18 cellular contexts compared by ENCODE assay signal in the genomic region with DNA sequence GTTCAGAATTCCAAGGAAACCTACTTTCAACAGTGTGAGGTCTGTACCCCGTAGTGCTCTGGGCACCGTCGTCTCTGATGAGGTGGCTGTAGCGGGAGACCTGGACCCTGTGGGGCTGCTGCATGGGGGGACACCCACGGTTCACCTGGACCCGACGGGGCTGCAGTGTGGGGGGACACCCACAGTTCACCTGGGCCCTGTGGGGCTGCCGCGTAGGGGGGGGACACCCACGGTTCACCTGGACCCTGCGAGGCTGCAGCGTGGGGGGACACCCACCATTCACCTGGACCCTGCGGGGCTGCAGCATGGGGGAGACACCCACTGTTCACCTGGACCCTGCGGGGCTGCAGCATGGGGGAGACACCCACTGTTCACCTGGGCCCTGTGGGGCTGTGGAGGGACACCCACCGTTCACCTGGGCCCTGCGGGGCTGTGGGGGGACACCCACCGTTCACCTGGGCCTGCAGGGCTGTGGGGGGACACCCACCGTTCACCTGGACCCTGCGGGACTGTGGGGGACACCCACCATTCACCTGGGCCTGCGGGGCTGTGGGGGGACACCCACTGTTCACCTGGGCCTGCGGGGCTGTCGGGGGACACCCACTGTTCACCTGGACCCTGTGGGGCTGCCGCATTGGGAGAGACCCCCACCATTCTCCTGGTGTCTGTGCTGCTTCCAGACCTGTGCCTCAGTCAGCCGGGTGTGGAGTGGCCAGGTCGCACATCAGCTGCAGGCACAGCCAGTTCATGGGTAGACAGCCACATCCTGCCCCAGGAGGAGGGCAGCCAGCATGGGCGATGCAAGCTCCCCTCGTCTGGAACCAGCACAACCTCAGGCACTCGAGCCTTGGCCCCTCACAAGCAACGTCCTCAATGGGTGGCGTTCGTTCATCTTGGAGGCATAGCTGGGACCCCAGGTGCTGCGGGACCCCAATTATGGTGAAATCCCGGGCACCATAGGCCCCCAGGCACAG.
DNase-seq lines count a peak whose midpoint lies in the region; ATAC-seq and TF ChIP-seq lines count a peak whose summit lies in the region.
"Had no signal": no experiment of that assay in that cellular context is flagged by ENCODE, and none has a peak within 500 bp of the region (broad histone marks: within the 10 kb centered on the region; RNA-seq: fewer than 3 reads in every experiment).

No MANE protein-coding gene starts in this region.

- no peak for ATAC-seq in HG02763 (IDR thresholded peaks at IDR 0.05; ENCODE audit: unreplicated experiment)
- ATAC-seq in GM21515 (IDR thresholded peaks at IDR 0.05; ENCODE audit: unreplicated experiment) = no peak
- ATAC-seq: HCT116 had no signal

- H3K4me1 ChIP-seq in esophagus muscularis mucosa = no peaks in the 10 kb centered on the region
- peaks cover 0 to 2% of the 10 kb centered on the region in 2 donors for H3K4me1 ChIP-seq in neuronal stem cell (ENCODE audit: control insufficient read depth in 2 of 2, insufficient read depth in 1 of 2, low read depth in 1 of 2, low read length in 2 of 2)
- H3K4me1 ChIP-seq: BE2C had no signal

- peak overlapping the region; percentile 85 for H4K91ac ChIP-seq in neuronal stem cell (ENCODE audit: low read depth, low read length, poor library complexity)

- H3K4me1 Mint-ChIP-seq in chondrocyte (ENCODE audit: low read depth) = peaks cover 15% of the 10 kb centered on the region
- H3K4me1 Mint-ChIP-seq: CD4-positive, CD25-positive, alpha-beta regulatory T cell had no signal

- H4K8ac ChIP-seq in neuronal stem cell (ENCODE audit: low read depth, low read length) = peak overlapping the region; percentile 65

- DNase-seq in chondrocyte (ENCODE audit: low spot score) (peak; percentile 75), esophagus muscularis mucosa (ENCODE audit: extremely low spot score) (peak; percentile 50), neuronal stem cell (ENCODE audit: low spot score) (no peak), iPS-NIHi11 (ENCODE audit: low spot score) (no peak)
- DNase-seq: ACHN; BE2C; C1 segment of cervical spinal cord; CD4-positive, CD25-positive, alpha-beta regulatory T cell; CD8-positive, alpha-beta memory T cell; COR-L47; DMS 273 treated with DMSO at 0.1 percent for 48 hours; DMS53; GOT3; H7; HFFc6 had no signal

- H3K4me2 ChIP-seq in neuronal stem cell (ENCODE audit: insufficient read depth, low read length, poor library complexity, severe bottlenecking) = no peak overlapping the region

- peak overlapping the region; percentile 96 for H2BK15ac ChIP-seq in neuronal stem cell (ENCODE audit: low read length)

- H3K9ac ChIP-seq in neuronal stem cell (ENCODE audit: low read depth, low read length, poor library complexity) = peak overlapping the region; percentile 44

- no peak overlapping the region for H3K27ac ChIP-seq in esophagus muscularis mucosa (replicated peaks in 1 of 4)
- H3K27ac ChIP-seq in neuronal stem cell (replicated peaks; ENCODE audit: low read length) = no peak overlapping the region

- no peak overlapping the region for H2BK5ac ChIP-seq in neuronal stem cell (ENCODE audit: low read length)

- peaks cover 14% of the 10 kb centered on the region for H3K27me3 Mint-ChIP-seq in chondrocyte (ENCODE audit: low read depth)

- H2AK5ac ChIP-seq in neuronal stem cell (ENCODE audit: low read depth, low read length) = peak overlapping the region; percentile 96

- H3K4me3 Mint-ChIP-seq in chondrocyte (ENCODE audit: unreplicated experiment) = no peak overlapping the region
- H3K4me3 Mint-ChIP-seq: CD4-positive, CD25-positive, alpha-beta regulatory T cell; HFFc6 had no signal

- peaks cover 0 to 52% (median 0%) of the 10 kb centered on the region in 4 donors for H3K27me3 ChIP-seq in esophagus muscularis mucosa
- peaks cover 0 to 5% (median 0%) of the 10 kb centered on the region in 3 experiments for H3K27me3 ChIP-seq in neuronal stem cell (ENCODE audit: control insufficient read depth in 3 of 3, insufficient read depth in 3 of 3, low read depth in 1 of 3, low read length in 3 of 3)
- H3K27me3 ChIP-seq: BE2C had no signal

- 67% methylated on average over 12 of the region's 33 CpGs for WGBS in esophagus muscularis mucosa
- WGBS in neuronal stem cell (ENCODE audit: extremely low coverage in 2 of 2, insufficient read length in 2 of 2, insufficient replicate concordance in 1 of 2), 2 donors = no CpG with 5 or more reads among the region's 33 CpGs

- H3K9me3 Mint-ChIP-seq in chondrocyte (ENCODE audit: low read depth) = no peaks in the 10 kb centered on the region

- H3K79me1 ChIP-seq in neuronal stem cell (ENCODE audit: low read depth, low read length) = no peaks in the 10 kb centered on the region

- no peak overlapping the region for H3K4me3 ChIP-seq in esophagus muscularis mucosa
- no peak overlapping the region for H3K4me3 ChIP-seq in neuronal stem cell (ENCODE audit: low read length in 2 of 2)

- H2AFZ ChIP-seq in neuronal stem cell (ENCODE audit: low read length) = no peak overlapping the region

- intact Hi-C loops in esophagus muscularis mucosa (cut with DNase I) = no loop called here

- TF ChIP-seq EP300 in esophagus muscularis mucosa (IDR thresholded peaks at IDR 0.05) = no peak

- peak overlapping the region; percentile 94 for H2BK12ac ChIP-seq in neuronal stem cell (ENCODE audit: low read length)

- no peak for TF ChIP-seq CTCF in chondrocyte (IDR thresholded peaks at IDR 0.05)
- TF ChIP-seq CTCF in esophagus muscularis mucosa (IDR thresholded peaks at IDR 0.05) = no peak

- peak overlapping the region; percentile 65 for H3K23ac ChIP-seq in neuronal stem cell (ENCODE audit: low read depth, low read length, poor library complexity)

- H3K27ac Mint-ChIP-seq in chondrocyte (ENCODE audit: unreplicated experiment) = no peak overlapping the region
- H3K27ac Mint-ChIP-seq: CD4-positive, CD25-positive, alpha-beta regulatory T cell; HFFc6 had no signal

- no peaks in the 10 kb centered on the region for H3K36me3 Mint-ChIP-seq in chondrocyte (ENCODE audit: low read depth)
- H3K36me3 Mint-ChIP-seq: CD4-positive, CD25-positive, alpha-beta regulatory T cell; CD8-positive, alpha-beta memory T cell had no signal

- no peaks in the 10 kb centered on the region for H3K36me3 ChIP-seq in esophagus muscularis mucosa
- no peaks in the 10 kb centered on the region for H3K36me3 ChIP-seq in neuronal stem cell (replicated peaks in 1 of 2; ENCODE audit: control insufficient read depth in 2 of 2, insufficient read depth in 2 of 2, low read length in 2 of 2)
- H3K36me3 ChIP-seq: BE2C had no signal

- H3K14ac ChIP-seq in neuronal stem cell (ENCODE audit: low read length) = peak overlapping the region; percentile 97

- TF ChIP-seq POLR2A in esophagus muscularis mucosa (IDR thresholded peaks at IDR 0.05; ENCODE audit: low read depth) = no peak

- no peak overlapping the region for H2BK120ac ChIP-seq in neuronal stem cell (ENCODE audit: low read depth, low read length)

- no peaks in the 10 kb centered on the region for H3K9me3 ChIP-seq in esophagus muscularis mucosa
- peaks cover 0 to 2% of the 10 kb centered on the region in 2 donors for H3K9me3 ChIP-seq in neuronal stem cell (replicated peaks in 1 of 2; ENCODE audit: control insufficient read depth in 2 of 2, insufficient read depth in 1 of 2, low read depth in 1 of 2, low read length in 2 of 2)
- H3K9me3 ChIP-seq: BE2C had no signal

- H3K18ac ChIP-seq in neuronal stem cell (ENCODE audit: low read length) = peak overlapping the region; percentile 95

- peak overlapping the region; percentile 53 for H3K4ac ChIP-seq in neuronal stem cell (ENCODE audit: low read length)

Comparison
In these comparisons a context has a peak if more than half of its experiments do, and no peak if none do; other contexts are left out.
1. DNase-seq: peak in chondrocyte (single experiment) and esophagus muscularis mucosa (single experiment); none in neuronal stem cell (single experiment) and iPS-NIHi11 (single experiment).